ENCODE assay signal across 28 cellular contexts in genomic region chr4:162684371-162684700, GRCh38.
A peak's percentile ranks its signal among the peaks of the same experiment; 100 is the strongest.
DNase-seq lines count a peak whose midpoint lies in the region; ATAC-seq, FAIRE-seq and TF ChIP-seq lines count a peak whose summit lies in the region.
"Had no signal": no experiment of that assay in that cellular context is flagged by ENCODE, and none has a peak within 500 bp of the region (broad histone marks: within the 10 kb centered on the region; RNA-seq: fewer than 3 reads in every experiment).

No MANE protein-coding gene starts in this region.

- no peaks in the 10 kb centered on the region for H3K27me3 Mint-ChIP-seq in progenitor cell of endocrine pancreas
- H3K27me3 Mint-ChIP-seq: CD4-positive, CD25-positive, alpha-beta regulatory T cell; T-cell had no signal

- TF ChIP-seq CTCF in GM12878 (IDR thresholded peaks at IDR 0.05 in 2 of 3, conservative IDR thresholded peaks at IDR 0.05 in 1 of 3; ENCODE audit: control insufficient read depth in 2 of 3, extremely low read depth in 1 of 3, insufficient read depth in 1 of 3, low read depth in 3 of 3, low read length in 3 of 3), result no peak
- TF ChIP-seq CTCF in progenitor cell of endocrine pancreas (IDR thresholded peaks at IDR 0.05; ENCODE audit: unreplicated experiment), result no peak

- no peak overlapping the region for H3K4me3 Mint-ChIP-seq in progenitor cell of endocrine pancreas (ENCODE audit: low read depth)
- H3K4me3 Mint-ChIP-seq: CD4-positive, CD25-positive, alpha-beta regulatory T cell; HFFc6; natural killer cell; T-cell had no signal

- no peaks in the 10 kb centered on the region for H4K20me1 ChIP-seq in GM12878 (ENCODE audit: control insufficient read depth, insufficient read depth)

- no peaks in the 10 kb centered on the region for H3K27me3 ChIP-seq in GM12878 (replicated peaks in 1 of 2; ENCODE audit: control insufficient read depth in 2 of 2, insufficient read depth in 2 of 2, low read length in 1 of 2)

- peaks cover 17% of the 10 kb centered on the region for H3K4me1 Mint-ChIP-seq in progenitor cell of endocrine pancreas (ENCODE audit: low read depth)
- H3K4me1 Mint-ChIP-seq: CD4-positive, CD25-positive, alpha-beta regulatory T cell; natural killer cell; T-cell had no signal

- ATAC-seq in GM19438 (IDR thresholded peaks at IDR 0.05; ENCODE audit: low read depth, unreplicated experiment) (peak; percentile 6), HG03045 (IDR thresholded peaks at IDR 0.05; ENCODE audit: unreplicated experiment) (peak; percentile 14), GM12878 (peak; percentile 34), GM19463 (IDR thresholded peaks at IDR 0.05; ENCODE audit: unreplicated experiment) (no peak)
- ATAC-seq: natural killer cell; Panc1; stimulated activated naive CD8-positive, alpha-beta T cell treated with anti-CD3 and anti-CD28 coated beads, Interleukin-15, Interleukin-2, amounts not matched to agents 100 U/mL and 50 U/mL, for 24 hours; T-cell had no signal

- H3K4me3 ChIP-seq in GM12878, result no peak overlapping the region
- H3K4me3 ChIP-seq: thoracic aorta had no signal

- RAD21 ChIA-PET in GM12878 (lab: Charles Lee; ENCODE audit: unreplicated experiment), result no interaction called here

- BruUV-seq in GM12878 (replicated peaks; lab: Mats Ljungman, UMichigan), result no TSS peak

- FAIRE-seq in GM12878 (lab: Jason Lieb, UNC), result no peak
- FAIRE-seq: bronchial epithelial cell, keratinocyte had no signal

- in situ Hi-C loops in GM12878 (cut with MboI), result no loop called here

- no peak for TF ChIP-seq RAD21 in GM12878 (IDR thresholded peaks at IDR 0.05; ENCODE audit: insufficient read depth, low read depth, low read length)

- TF ChIP-seq POLR2A in GM12878 (IDR thresholded peaks at IDR 0.05; ENCODE audit: low read depth, low read length), result no peak

- no peak overlapping the region for H3K4me2 ChIP-seq in GM12878 (ENCODE audit: control insufficient read depth, insufficient read depth)

- intact Hi-C loops in GM12878 (cut with micrococcal nuclease; ENCODE audit: unreplicated experiment), result no loop called here

- no peaks in the 10 kb centered on the region for H3K36me3 Mint-ChIP-seq in progenitor cell of endocrine pancreas (ENCODE audit: insufficient read depth)
- H3K36me3 Mint-ChIP-seq: CD4-positive, CD25-positive, alpha-beta regulatory T cell; natural killer cell; T-cell had no signal

- H3K9me3 Mint-ChIP-seq in progenitor cell of endocrine pancreas (ENCODE audit: low read depth), result peaks cover 4% of the 10 kb centered on the region

- SMC1A ChIA-PET in GM12878 (lab: Charles Lee; ENCODE audit: uncharacterized antibody, unreplicated experiment), result no interaction called here

- no peak overlapping the region for H3K27ac ChIP-seq in GM12878 (ENCODE audit: control insufficient read depth, insufficient read depth)
- H3K27ac ChIP-seq: HL-60, thoracic aorta had no signal

- peak overlapping the region; percentile 94 for H3K27ac Mint-ChIP-seq in progenitor cell of endocrine pancreas
- H3K27ac Mint-ChIP-seq: CD4-positive, CD25-positive, alpha-beta regulatory T cell; HFFc6; natural killer cell; T-cell had no signal

- H3K79me2 ChIP-seq in GM12878 (ENCODE audit: control insufficient read depth, insufficient read depth, low read length), result no peaks in the 10 kb centered on the region

- no peaks in the 10 kb centered on the region for H3K9me3 ChIP-seq in GM12878 (replicated peaks; ENCODE audit: control insufficient read depth, insufficient read depth, low read length)
- H3K9me3 ChIP-seq: thoracic aorta had no signal

- H3K4me1 ChIP-seq in GM12878 (ENCODE audit: control insufficient read depth, insufficient read depth, low read length), result no peaks in the 10 kb centered on the region

- no peak overlapping the region for H3K9ac ChIP-seq in GM12878 (ENCODE audit: control insufficient read depth, insufficient read depth, low read length)

- DNase-seq in GM12878 (ENCODE audit: low read depth, low spot score) (no peak), progenitor cell of endocrine pancreas (ENCODE audit: low spot score, unreplicated experiment) (no peak), HPDE6-E6E7 (ENCODE audit: extremely low spot score) (no peak), MV-4-11 (lab: John Stamatoyannopoulos, UW) (no peak), RPMI8226 (no peak)
- DNase-seq: activated CD4-positive, alpha-beta T cell treated with anti-CD3 and anti-CD28 coated beads, Interleukin-2, amount 50 U/mL, for 48 hours; activated CD8-positive, alpha-beta memory T cell treated with anti-CD3 and anti-CD28 coated beads, Interleukin-2, amount 50 U/mL, for 4 hours; activated naive CD4-positive, alpha-beta T cell treated with anti-CD3 and anti-CD28 coated beads, Interleukin-2, amount 50 U/mL, for 16 hours; amniotic stem cell; CD4-positive, CD25-positive, alpha-beta regulatory T cell; effector CD4-positive, alpha-beta T cell; glutamatergic neuron; HFFc6; Karpas-422; natural killer cell; NCI-H146; NCI-H446; SIG-M5; stimulated activated naive CD8-positive, alpha-beta T cell treated with anti-CD3 and anti-CD28 coated beads, Interleukin-15, Interleukin-2, amounts not matched to agents 100 U/mL and 50 U/mL, for 24 hours; T-cell had no signal

- H3K36me3 ChIP-seq in GM12878 (ENCODE audit: control insufficient read depth in 2 of 2, insufficient read depth in 2 of 2, low read length in 1 of 2), result no peaks in the 10 kb centered on the region
- H3K36me3 ChIP-seq: thoracic aorta had no signal

- TF ChIP-seq EP300 in GM12878 (IDR thresholded peaks at IDR 0.05; ENCODE audit: borderline replicate concordance in 1 of 2, control insufficient read depth in 1 of 2, low read depth in 2 of 2, low read length in 2 of 2), result no peak

- CTCF ChIA-PET in GM12878 (lab: Yijun Ruan, JAX), result no interaction called here

- H2AFZ ChIP-seq in GM12878 (ENCODE audit: control insufficient read depth, low read depth, low read length), result no peak overlapping the region

- POLR2A ChIA-PET in GM12878 (lab: Charles Lee), result no interaction called here

TF ChIP-seq in GM12878, 131 proteins besides CTCF, POLR2A, EP300 and RAD21:
- TF ChIP-seq RAD51 (IDR thresholded peaks at IDR 0.05) (no peak), EED (IDR thresholded peaks at IDR 0.05; ENCODE audit: low read depth) (no peak), FOXM1 (IDR thresholded peaks at IDR 0.05; ENCODE audit: low read depth, low read length) (no peak), POLR2AphosphoS5 (IDR thresholded peaks at IDR 0.05; ENCODE audit: low read length) (no peak), IRF4 (IDR thresholded peaks at IDR 0.05; ENCODE audit: low read depth, low read length) (no peak), PRDM15 (CRISPR knock-in tag; IDR thresholded peaks at IDR 0.05) (no peak), POLR2AphosphoS2 (IDR thresholded peaks at IDR 0.05; ENCODE audit: low read depth, low read length) (no peak), IRF5 (IDR thresholded peaks at IDR 0.05; ENCODE audit: borderline replicate concordance) (no peak)
